24 cellular contexts compared by ENCODE assay signal in genomic region chr10:116705498-116705897, GRCh38. TPM values are rescaled to one million over a fixed set of nuclear protein-coding genes. Genes with fewer than 3 reads are reported as not detected.
A peak's percentile ranks its signal among the peaks of the same experiment; 100 is the strongest.
DNase-seq lines count a peak whose midpoint lies in the region; ATAC-seq, FAIRE-seq and TF ChIP-seq lines count a peak whose summit lies in the region.
"Had no signal": no experiment of that assay in that cellular context is flagged by ENCODE, and none has a peak within 500 bp of the region (broad histone marks: within the 10 kb centered on the region; RNA-seq: fewer than 3 reads in every experiment).

No MANE protein-coding gene starts in this region.

- TF ChIP-seq CTCF in right atrium auricular region (IDR thresholded peaks at IDR 0.05) (no peak), dorsolateral prefrontal cortex (IDR thresholded peaks at IDR 0.05 in 54 of 56, conservative IDR thresholded peaks at IDR 0.05 in 2 of 56; ENCODE audit: low read depth in 1 of 56, partially characterized antibody in 56 of 56) (no peak), pancreas (IDR thresholded peaks at IDR 0.05) (no peak), upper lobe of right lung (IDR thresholded peaks at IDR 0.05) (no peak)

- ATAC-seq in Right ventricle myocardium inferior, result peak; percentile 46
- ATAC-seq in pancreas, result peak in 3 of 4 donors; percentile 12 to 14 (median 14)
- peak; percentile 8 for ATAC-seq in upper lobe of right lung
- ATAC-seq: PC-3 had no signal

- H3K36me3 ChIP-seq in right atrium auricular region, result no peaks in the 10 kb centered on the region
- H3K36me3 ChIP-seq in pancreas, result no peaks in the 10 kb centered on the region
- H3K36me3 ChIP-seq in upper lobe of right lung, result no peaks in the 10 kb centered on the region
- H3K36me3 ChIP-seq: MG63 had no signal

- WGBS in pancreas, 2 donors, result 91 to 94% methylated on average over 6 to 7 of the region's 7 CpGs

- H3K4me3 ChIP-seq in right atrium auricular region (no peak overlapping the region), dorsolateral prefrontal cortex (no peak overlapping the region), pancreas (no peak overlapping the region), upper lobe of right lung (no peak overlapping the region)
- H3K4me3 ChIP-seq: MG63 had no signal

- H3K27me3 ChIP-seq in right atrium auricular region, result no peaks in the 10 kb centered on the region
- H3K27me3 ChIP-seq in dorsolateral prefrontal cortex, result no peaks in the 10 kb centered on the region
- H3K27me3 ChIP-seq in pancreas, result no peaks in the 10 kb centered on the region
- H3K27me3 ChIP-seq in upper lobe of right lung, result no peaks in the 10 kb centered on the region
- H3K27me3 ChIP-seq: MG63 had no signal

- H3K4me1 ChIP-seq in right atrium auricular region (peaks cover 0 to 10% of the 10 kb centered on the region in 2 donors), pancreas (no peaks in the 10 kb centered on the region), upper lobe of right lung (no peaks in the 10 kb centered on the region)

- DNase-seq in Right ventricle myocardium inferior (ENCODE audit: missing footprints) (no peak), right atrium auricular region (ENCODE audit: low spot score) (no peak), dorsolateral prefrontal cortex (peak in 1 of 10 donors; percentile 40), pancreas (no peak), upper lobe of right lung (peak; percentile 40), NCI-H1105 treated with DMSO at 0.1 percent for 48 hours (lab: John Stamatoyannopoulos, UW) (no peak), ecto neural progenitor cell (ENCODE audit: low spot score) (no peak), medulla oblongata (ENCODE audit: extremely low spot score) (no peak)
- DNase-seq: 8988T; ACHN; Calu3; DMS153; H7; IMR-90; KG1; MG63; NCI-H2029 treated with DMSO at 0.1 percent for 48 hours; NCI-H446 treated with DMSO at 0.1 percent for 48 hours; NCI-H526; NCI-H82; NK-92 treated with Interleukin-12 subunit alpha and Interleukin-12 subunit beta, amount 100 ng/mL, for 24 hours; PC-3; SHP77 had no signal

- no peaks in the 10 kb centered on the region for H3K9me3 ChIP-seq in right atrium auricular region
- H3K9me3 ChIP-seq in pancreas, result no peaks in the 10 kb centered on the region
- no peaks in the 10 kb centered on the region for H3K9me3 ChIP-seq in upper lobe of right lung
- H3K9me3 ChIP-seq: MG63 had no signal

- intact Hi-C loops in Right ventricle myocardium inferior (cut with DNase I), result no loop called here
- intact Hi-C loops in dorsolateral prefrontal cortex (cut with DNase I), result no loop called here
- intact Hi-C loops in pancreas (cut with DNase I), result no loop called here
- intact Hi-C loops in upper lobe of right lung (cut with DNase I), result no loop called here

- no peak for FAIRE-seq in pancreas (lab: Jason Lieb, UNC)
- FAIRE-seq: GM18507 had no signal

- H3K27ac ChIP-seq in right atrium auricular region (no peak overlapping the region), dorsolateral prefrontal cortex (peak overlapping the region in 37 of 59 donors; percentile 9 to 89 (median 59)), pancreas (no peak overlapping the region), upper lobe of right lung (no peak overlapping the region)

RNA-seq across cellular contexts. Expression of gene HSPA12A, which starts 36.9 kb away (rescaled TPM):
- total RNA-seq in Right ventricle myocardium inferior, result 20.8 TPM
- total RNA-seq in right atrium auricular region, result 10 to 100 TPM; 10.1 to 11.5 TPM
- 100 to 1,000 TPM in 118 of 120 experiments, 10 to 100 TPM in 2; 81.7 to 241 (median 174) TPM for total RNA-seq in dorsolateral prefrontal cortex
- total RNA-seq in pancreas, result 1 to 10 TPM; 3.1 to 8.2 (median 4.5) TPM
- polyA plus RNA-seq in pancreas, result 1 to 10 TPM; 2.7 to 3.6 TPM
- 7.4 TPM for total RNA-seq in upper lobe of right lung

Comparison
In these comparisons a context has a peak if more than half of its experiments do, and no peak if none do; other contexts are left out.
1. H3K27ac ChIP-seq: peak in dorsolateral prefrontal cortex (37 of 59); none in right atrium auricular region (0 of 2), pancreas (0 of 4) and upper lobe of right lung (single experiment).
2. Peak in every context shown above with its lines, with median percentiles within 50 percentile points of each other: ATAC-seq.